ENCODE assay signal across 16 cellular contexts in genomic region chr14:61535470-61535869, GRCh38.
DNase-seq lines count a peak whose midpoint lies in the region; ATAC-seq and TF ChIP-seq lines count a peak whose summit lies in the region.
"Had no signal": no experiment of that assay in that cellular context is flagged by ENCODE, and none has a peak within 500 bp of the region (broad histone marks: within the 10 kb centered on the region; RNA-seq: fewer than 3 reads in every experiment).

No MANE protein-coding gene starts in this region.

- no peaks in the 10 kb centered on the region for H3K27me3 Mint-ChIP-seq in stimulated activated naive CD8-positive, alpha-beta T cell treated with anti-CD3 and anti-CD28 coated beads, Interleukin-15, Interleukin-2, amounts not matched to agents 100 ng/mL and 50 ng/mL, for 24 hours
- no peaks in the 10 kb centered on the region for H3K27me3 Mint-ChIP-seq in stimulated activated naive CD8-positive, alpha-beta T cell treated with anti-CD3 and anti-CD28 coated beads, Interleukin-15, amount 100 ng/mL, for 72 hours
- no peaks in the 10 kb centered on the region for H3K27me3 Mint-ChIP-seq in activated T-helper 17 cell treated with anti-CD3 and anti-CD28 coated beads, Interleukin-2, amount 50 U/mL, for 72 hours

- intact Hi-C loops in posterior vena cava (cut with DNase I) = no loop called here

- peaks cover 0 to 10% of the 10 kb centered on the region in 2 donors for H3K36me3 ChIP-seq in lung (ENCODE audit: control insufficient read depth in 2 of 2, insufficient read depth in 2 of 2, low read length in 2 of 2)
- H3K36me3 ChIP-seq: gastrocnemius medialis had no signal

- H3K4me1 ChIP-seq in lung (ENCODE audit: control insufficient read depth in 2 of 2, insufficient read depth in 2 of 2, low read length in 2 of 2) = peaks cover 11 to 19% of the 10 kb centered on the region in 2 donors

- H3K4me3 ChIP-seq in lung = no peak overlapping the region
- H3K4me3 ChIP-seq: gastrocnemius medialis had no signal

- peaks cover 90% of the 10 kb centered on the region for H3K36me3 Mint-ChIP-seq in stimulated activated naive CD8-positive, alpha-beta T cell treated with anti-CD3 and anti-CD28 coated beads, Interleukin-15, Interleukin-2, amounts not matched to agents 100 ng/mL and 50 ng/mL, for 24 hours (ENCODE audit: low read depth)
- H3K36me3 Mint-ChIP-seq in activated T-helper 17 cell treated with anti-CD3 and anti-CD28 coated beads, Interleukin-2, amount 50 U/mL, for 72 hours (ENCODE audit: low read depth) = peaks cover 100% of the 10 kb centered on the region

- H3K27ac ChIP-seq in lung (ENCODE audit: low read depth in 1 of 2, low read length in 1 of 2) = no peak overlapping the region
- H3K27ac ChIP-seq: gastrocnemius medialis had no signal

- no peak for TF ChIP-seq CTCF in lung (IDR thresholded peaks at IDR 0.05; ENCODE audit: control extremely low read depth, extremely low read depth)

- ATAC-seq in stimulated activated naive CD8-positive, alpha-beta T cell treated with anti-CD3 and anti-CD28 coated beads, Interleukin-15, amount 100 ng/mL, for 72 hours = no peak
- no peak for ATAC-seq in activated T-helper 17 cell treated with anti-CD3 and anti-CD28 coated beads, Interleukin-2, amount 50 U/mL, for 72 hours (replicated peaks)
- no peak for ATAC-seq in lung (ENCODE audit: insufficient read depth, low FRiP score)
- ATAC-seq in HG03095 (IDR thresholded peaks at IDR 0.05; ENCODE audit: unreplicated experiment) = no peak
- ATAC-seq: gastrocnemius medialis, left ventricle myocardium superior had no signal

- H3K9me3 Mint-ChIP-seq in stimulated activated naive CD8-positive, alpha-beta T cell treated with anti-CD3 and anti-CD28 coated beads, Interleukin-15, Interleukin-2, amounts not matched to agents 100 ng/mL and 50 ng/mL, for 24 hours = no peaks in the 10 kb centered on the region
- H3K9me3 Mint-ChIP-seq in stimulated activated naive CD8-positive, alpha-beta T cell treated with anti-CD3 and anti-CD28 coated beads, Interleukin-15, amount 100 ng/mL, for 72 hours = no peaks in the 10 kb centered on the region
- peaks cover 3% of the 10 kb centered on the region for H3K9me3 Mint-ChIP-seq in activated T-helper 17 cell treated with anti-CD3 and anti-CD28 coated beads, Interleukin-2, amount 50 U/mL, for 72 hours

- H3K4me1 Mint-ChIP-seq in stimulated activated naive CD8-positive, alpha-beta T cell treated with anti-CD3 and anti-CD28 coated beads, Interleukin-15, Interleukin-2, amounts not matched to agents 100 ng/mL and 50 ng/mL, for 24 hours (ENCODE audit: low read depth) = peaks cover 90% of the 10 kb centered on the region
- H3K4me1 Mint-ChIP-seq in stimulated activated naive CD8-positive, alpha-beta T cell treated with anti-CD3 and anti-CD28 coated beads, Interleukin-15, amount 100 ng/mL, for 72 hours = peaks cover 97% of the 10 kb centered on the region
- H3K4me1 Mint-ChIP-seq in activated T-helper 17 cell treated with anti-CD3 and anti-CD28 coated beads, Interleukin-2, amount 50 U/mL, for 72 hours = peaks cover 61% of the 10 kb centered on the region

- peaks cover 0 to 1% of the 10 kb centered on the region in 2 donors for H3K9me3 ChIP-seq in lung (ENCODE audit: control insufficient read depth in 2 of 2, insufficient read depth in 1 of 2, low read length in 1 of 2)
- H3K9me3 ChIP-seq: gastrocnemius medialis had no signal

- 77 to 84% methylated on average over 4 of the region's 4 CpGs for WGBS in lung, 2 donors

- no peak overlapping the region for H3K4me3 Mint-ChIP-seq in stimulated activated naive CD8-positive, alpha-beta T cell treated with anti-CD3 and anti-CD28 coated beads, Interleukin-15, Interleukin-2, amounts not matched to agents 100 ng/mL and 50 ng/mL, for 24 hours
- H3K4me3 Mint-ChIP-seq in stimulated activated naive CD8-positive, alpha-beta T cell treated with anti-CD3 and anti-CD28 coated beads, Interleukin-15, amount 100 ng/mL, for 72 hours = peak overlapping the region in 1 of 2 donors; percentile 19
- peak overlapping the region; percentile 66 for H3K4me3 Mint-ChIP-seq in activated T-helper 17 cell treated with anti-CD3 and anti-CD28 coated beads, Interleukin-2, amount 50 U/mL, for 72 hours

- H3K27ac Mint-ChIP-seq in stimulated activated naive CD8-positive, alpha-beta T cell treated with anti-CD3 and anti-CD28 coated beads, Interleukin-15, Interleukin-2, amounts not matched to agents 100 ng/mL and 50 ng/mL, for 24 hours = peak overlapping the region; percentile 75
- H3K27ac Mint-ChIP-seq in stimulated activated naive CD8-positive, alpha-beta T cell treated with anti-CD3 and anti-CD28 coated beads, Interleukin-15, amount 100 ng/mL, for 72 hours = peak overlapping the region in 1 of 2 donors; percentile 84
- peak overlapping the region; percentile 90 for H3K27ac Mint-ChIP-seq in activated T-helper 17 cell treated with anti-CD3 and anti-CD28 coated beads, Interleukin-2, amount 50 U/mL, for 72 hours

- DNase-seq in stimulated activated naive CD8-positive, alpha-beta T cell treated with anti-CD3 and anti-CD28 coated beads, Interleukin-15, amount 100 ng/mL, for 72 hours = no peak
- DNase-seq in lung (ENCODE audit: low spot score) = peak; percentile 55
- no peak for DNase-seq in NCI-H146 (lab: John Stamatoyannopoulos, UW)
- no peak for DNase-seq in NCI-H1048 (lab: John Stamatoyannopoulos, UW)
- no peak for DNase-seq in posterior vena cava (ENCODE audit: low spot score)
- DNase-seq: cortex of kidney, gastrocnemius medialis, HCEC 1CT, left ventricle myocardium superior, MM.1S, NCI-H187, NCI-H510A treated with DMSO at 0.1 percent for 48 hours, T-helper 9 cell had no signal

- H3K27me3 ChIP-seq in lung (ENCODE audit: control insufficient read depth, insufficient read depth) = no peaks in the 10 kb centered on the region
- H3K27me3 ChIP-seq: gastrocnemius medialis had no signal
